In the genomic region with DNA sequence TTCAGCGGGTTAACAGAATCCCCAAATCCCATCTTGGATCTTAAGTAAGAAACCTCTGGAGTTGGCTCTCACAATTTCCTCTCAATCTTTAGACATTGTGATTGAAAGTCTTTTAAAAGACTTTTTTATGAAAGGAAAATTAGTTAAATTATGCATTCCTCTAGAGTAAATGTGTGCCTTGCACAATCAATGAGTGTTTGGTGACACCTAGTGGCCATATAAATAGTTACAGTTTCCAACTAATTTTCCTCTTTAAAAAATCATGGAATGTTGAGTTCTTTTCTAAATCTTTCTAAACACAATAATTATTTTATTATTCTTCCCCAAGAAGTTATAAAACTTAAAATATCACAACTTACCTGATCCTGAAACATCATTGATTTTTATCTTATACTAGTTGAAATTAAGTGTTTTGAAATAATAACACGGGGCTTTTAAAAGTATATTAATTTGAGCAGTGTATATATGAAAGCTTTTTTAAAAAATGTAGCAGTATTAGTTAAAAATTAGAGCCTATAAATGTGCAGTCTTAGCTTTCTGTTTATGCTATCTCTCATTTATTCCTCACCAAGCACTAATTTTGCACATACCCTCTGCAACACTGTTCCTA, we compare ENCODE assay signal across 9 cellular contexts.
A peak's percentile ranks its signal among the peaks of the same experiment; 100 is the strongest.
DNase-seq lines count a peak whose midpoint lies in the region; ATAC-seq and TF ChIP-seq lines count a peak whose summit lies in the region.
"Had no signal": no experiment of that assay in that cellular context is flagged by ENCODE, and none has a peak within 500 bp of the region (broad histone marks: within the 10 kb centered on the region; RNA-seq: fewer than 3 reads in every experiment).

No MANE protein-coding gene starts in this region.

- H3K23ac ChIP-seq in H9 (ENCODE audit: insufficient read length, low read depth, low read length): no peak overlapping the region

- peaks cover 1 to 3% of the 10 kb centered on the region in 2 donors for H3K27me3 Mint-ChIP-seq in CD4-positive, alpha-beta memory T cell
- no peaks in the 10 kb centered on the region for H3K27me3 Mint-ChIP-seq in H9 (ENCODE audit: low read depth)

- no peak overlapping the region for H3K27ac Mint-ChIP-seq in CD4-positive, alpha-beta memory T cell
- no peak overlapping the region for H3K27ac Mint-ChIP-seq in H9
- H3K27ac Mint-ChIP-seq: memory B cell had no signal

- H4K8ac ChIP-seq in H9 (replicated peaks; ENCODE audit: insufficient read length, low read depth, low read length): no peak overlapping the region

- H3K56ac ChIP-seq in H9 (ENCODE audit: insufficient read length, low read depth, low read length): no peak overlapping the region

- no peaks in the 10 kb centered on the region for H3K9me3 Mint-ChIP-seq in CD4-positive, alpha-beta memory T cell
- H3K9me3 Mint-ChIP-seq in H9: no peaks in the 10 kb centered on the region
- H3K9me3 Mint-ChIP-seq: memory B cell had no signal

- no peaks in the 10 kb centered on the region for H3K36me3 Mint-ChIP-seq in CD4-positive, alpha-beta memory T cell
- H3K36me3 Mint-ChIP-seq in H9 (ENCODE audit: insufficient read depth in 1 of 3, low read depth in 3 of 3): no peaks in the 10 kb centered on the region
- H3K36me3 Mint-ChIP-seq: memory B cell had no signal

- H3K79me1 ChIP-seq in H9 (ENCODE audit: insufficient read depth, low read depth, low read length, poor library complexity, severe bottlenecking): no peaks in the 10 kb centered on the region

- TF ChIP-seq CTCF in H9 (conservative IDR thresholded peaks at IDR 0.05): peak; percentile 95
- peak; percentile 70 for TF ChIP-seq CTCF in RWPE1 (conservative IDR thresholded peaks at IDR 0.05; ENCODE audit: low read depth)
- TF ChIP-seq CTCF in fibroblast of the aortic adventitia (IDR thresholded peaks at IDR 0.05; ENCODE audit: insufficient read depth, low read length): peak; percentile 57

- CTCF ChIA-PET in CD4-positive, alpha-beta memory T cell (lab: Charles Lee; ENCODE audit: partially characterized antibody): interaction anchor here (1.0 to 3.6 kb wide), 10 partner anchors 8 to 1205 kb away, joined by 3 to 23 read pairs (median 6); no protein-coding TSS in a partner anchor
- CTCF ChIA-PET in RWPE1 (lab: Yijun Ruan, JAX): interaction anchor here (1.5 kb wide), 1 partner anchor 61 kb away, joined by 5 read pairs; no protein-coding TSS in a partner anchor

- no peak overlapping the region for H3K4me3 ChIP-seq in CD4-positive, alpha-beta memory T cell (ENCODE audit: low read length in 2 of 2)
- H3K4me3 ChIP-seq in fibroblast of the aortic adventitia (ENCODE audit: low read depth, low read length) (no peak overlapping the region), H7 (ENCODE audit: insufficient read depth, low read depth, low read length) (no peak overlapping the region)

- no peak overlapping the region for H2AFZ ChIP-seq in H9 (ENCODE audit: low read length)

- H3K4ac ChIP-seq in H9 (ENCODE audit: low read depth, low read length): no peak overlapping the region

- no peaks in the 10 kb centered on the region for H3K9me3 ChIP-seq in CD4-positive, alpha-beta memory T cell (ENCODE audit: control insufficient read depth in 1 of 2, low read length in 2 of 2)
- H3K9me3 ChIP-seq in H9 (ENCODE audit: control insufficient read depth, low read depth, low read length): no peaks in the 10 kb centered on the region

- no peak overlapping the region for H3K4me3 Mint-ChIP-seq in CD4-positive, alpha-beta memory T cell
- H3K4me3 Mint-ChIP-seq in H9: no peak overlapping the region
- H3K4me3 Mint-ChIP-seq: memory B cell had no signal

- no CpG with 5 or more reads among the region's 2 CpGs for WGBS in H9 (ENCODE audit: extremely low coverage, insufficient read length, low lambda C conversion rate)

- no peak overlapping the region for H3K27ac ChIP-seq in CD4-positive, alpha-beta memory T cell (ENCODE audit: low read depth, low read length)
- no peak overlapping the region for H3K27ac ChIP-seq in H9 (ENCODE audit: insufficient read length, low read depth, low read length)
- H3K27ac ChIP-seq in RWPE1: no peak overlapping the region

- no peaks in the 10 kb centered on the region for H3K4me1 Mint-ChIP-seq in CD4-positive, alpha-beta memory T cell
- H3K4me1 Mint-ChIP-seq in H9: peaks cover 23 to 36% of the 10 kb centered on the region in 2 experiments

- H2BK15ac ChIP-seq in H9 (ENCODE audit: low read depth, low read length): no peak overlapping the region

- H4K20me1 ChIP-seq in H9 (ENCODE audit: control insufficient read depth, insufficient read depth, insufficient read length): no peaks in the 10 kb centered on the region

- H3K36me3 ChIP-seq in CD4-positive, alpha-beta memory T cell (ENCODE audit: insufficient read depth, low read length): no peaks in the 10 kb centered on the region
- no peaks in the 10 kb centered on the region for H3K36me3 ChIP-seq in H7 (replicated peaks; ENCODE audit: control insufficient read depth, insufficient read depth, low read length)

- H3K4me1 ChIP-seq in CD4-positive, alpha-beta memory T cell (ENCODE audit: insufficient read depth, low read length): no peaks in the 10 kb centered on the region
- H3K4me1 ChIP-seq in H9 (ENCODE audit: insufficient read depth, low read length): no peaks in the 10 kb centered on the region

- H3K9ac ChIP-seq in H9 (ENCODE audit: extremely low read depth, insufficient read length, low read length): no peak overlapping the region

- no peaks in the 10 kb centered on the region for H3K79me2 ChIP-seq in H9 (ENCODE audit: insufficient read depth, low read length)

- H3K18ac ChIP-seq in H9 (ENCODE audit: insufficient read length, low read depth, low read length): no peak overlapping the region

- no peak overlapping the region for H2BK12ac ChIP-seq in H9 (ENCODE audit: insufficient read length, low read depth, low read length)

- no peak overlapping the region for H4K5ac ChIP-seq in H9 (ENCODE audit: insufficient read length, low read depth, low read length)

- H3K27me3 ChIP-seq in CD4-positive, alpha-beta memory T cell (ENCODE audit: insufficient read depth, low read length): no peaks in the 10 kb centered on the region
- H3K27me3 ChIP-seq in H9 (ENCODE audit: insufficient read depth, low read length) (no peaks in the 10 kb centered on the region), H7 (ENCODE audit: control insufficient read depth, insufficient read depth, low read length) (no peaks in the 10 kb centered on the region)

- no peak overlapping the region for H2AK5ac ChIP-seq in H9 (ENCODE audit: insufficient read length, low read length)

- no peak overlapping the region for H3K4me2 ChIP-seq in H9 (ENCODE audit: insufficient read depth, insufficient read length, low read length)

- intact Hi-C loops in CD4-positive, alpha-beta memory T cell (cut with micrococcal nuclease): no loop called here

- H2BK120ac ChIP-seq in H9 (ENCODE audit: low read depth, low read length, poor library complexity, severe bottlenecking): no peak overlapping the region

- H3K23me2 ChIP-seq in H9 (ENCODE audit: insufficient read length, low read depth, low read length, poor library complexity, severe bottlenecking): no peaks in the 10 kb centered on the region

- H3T11ph ChIP-seq in H9 (ENCODE audit: low read length): no peak overlapping the region

- no peak for ATAC-seq in GM18868 (IDR thresholded peaks at IDR 0.05; ENCODE audit: unreplicated experiment)

- peak in 4 of 5 donors; percentile 9 to 28 (median 15) for DNase-seq in CD4-positive, alpha-beta memory T cell
- no peak for DNase-seq in H9
- DNase-seq in RWPE1 (ENCODE audit: low spot score): peak; percentile 7
- DNase-seq in fibroblast of the aortic adventitia (ENCODE audit: low read depth): peak; percentile 52
- DNase-seq in superior temporal gyrus (ENCODE audit: extremely low spot score): peak; percentile 87
- no peak for DNase-seq in H7
- DNase-seq in ecto neural progenitor cell (ENCODE audit: low spot score): no peak

- POLR2A ChIA-PET in CD4-positive, alpha-beta memory T cell (lab: Charles Lee; ENCODE audit: partially characterized antibody): no interaction called here
- POLR2A ChIA-PET in RWPE1 (lab: Yijun Ruan, JAX; ENCODE audit: low non-redundant PET): no interaction called here

- no peak overlapping the region for H2BK5ac ChIP-seq in H9 (ENCODE audit: insufficient read length, low read length)

- no peak overlapping the region for H2BK20ac ChIP-seq in H9 (ENCODE audit: low read depth, low read length, poor library complexity, severe bottlenecking)

- no peak overlapping the region for H4K91ac ChIP-seq in H9 (ENCODE audit: insufficient read length, low read depth, low read length)

- H3K14ac ChIP-seq in H9 (ENCODE audit: insufficient read depth, low read length): no peak overlapping the region

Comparison
In these comparisons a context has a peak if more than half of its experiments do, and no peak if none do; other contexts are left out.
1. DNase-seq: peak in CD4-positive, alpha-beta memory T cell (4 of 5), RWPE1 (single experiment), fibroblast of the aortic adventitia (single experiment) and superior temporal gyrus (single experiment); none in H9 (single experiment), H7 (single experiment) and ecto neural progenitor cell (single experiment).
2. Peak in every context shown above with its lines, with median percentiles within 50 percentile points of each other: CTCF ChIP-seq.